8 cellular contexts compared by ENCODE assay signal in the genomic region with DNA sequence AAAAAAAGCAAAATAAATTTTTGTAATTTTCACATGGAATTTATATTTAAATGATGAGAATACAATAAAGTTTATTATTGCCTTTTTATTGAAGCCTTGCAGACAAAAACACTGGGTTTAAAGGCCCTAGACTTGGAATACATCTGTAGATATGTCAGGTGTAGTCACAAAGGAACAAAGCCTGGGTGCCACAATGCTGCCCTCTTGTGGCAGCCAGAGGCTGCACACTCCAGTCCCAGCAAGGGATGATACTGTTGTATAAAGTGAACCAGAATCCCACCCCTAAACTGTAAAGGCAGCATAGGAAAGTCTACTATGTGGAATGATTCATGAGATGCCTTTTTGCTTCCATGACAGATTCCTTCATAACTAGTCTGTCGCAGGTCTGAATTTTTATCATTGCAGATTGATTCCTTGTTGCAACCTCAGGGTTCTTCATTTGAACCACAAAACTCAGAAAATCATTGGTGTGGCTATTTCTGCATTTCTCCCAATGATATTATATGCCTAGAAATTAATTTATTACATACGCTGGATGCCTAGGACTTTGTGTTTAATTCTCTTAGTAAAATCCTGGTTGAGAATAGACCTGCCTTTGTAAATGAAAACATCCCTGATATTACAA. TPM values are rescaled to one million over a fixed set of nuclear protein-coding genes. Genes with fewer than 3 reads are reported as not detected.
DNase-seq lines count a peak whose midpoint lies in the region; TF ChIP-seq lines count a peak whose summit lies in the region.

No MANE protein-coding gene starts in this region.

- no peak overlapping the region for H3K4me3 Mint-ChIP-seq in H9

- H2BK12ac ChIP-seq in H9 (ENCODE audit: insufficient read length, low read depth, low read length): no peak overlapping the region

- no peaks in the 10 kb centered on the region for H3K4me1 ChIP-seq in H9 (ENCODE audit: insufficient read depth, low read length)
- no peaks in the 10 kb centered on the region for H3K4me1 ChIP-seq in adrenal gland (replicated peaks in 1 of 2)
- no peaks in the 10 kb centered on the region for H3K4me1 ChIP-seq in right atrium auricular region

- no peak overlapping the region for H3K4ac ChIP-seq in H9 (ENCODE audit: low read depth, low read length)

- intact Hi-C loops in adrenal gland (cut with DNase I): loop anchor here in 1 of 2 donors (10.0 kb wide), 2 partner anchors 107 to 327 kb away; a partner anchor contains a TSS

- no peaks in the 10 kb centered on the region for H3K9me3 ChIP-seq in H9 (ENCODE audit: control insufficient read depth, low read depth, low read length)
- H3K9me3 ChIP-seq in adrenal gland (replicated peaks in 1 of 3): no peaks in the 10 kb centered on the region
- no peaks in the 10 kb centered on the region for H3K9me3 ChIP-seq in right atrium auricular region

- no peak for TF ChIP-seq POLR2A in adrenal gland (IDR thresholded peaks at IDR 0.05)

- H2BK5ac ChIP-seq in H9 (ENCODE audit: insufficient read length, low read length): no peak overlapping the region

- H3K79me1 ChIP-seq in H9 (ENCODE audit: insufficient read depth, low read depth, low read length, poor library complexity, severe bottlenecking): no peaks in the 10 kb centered on the region

- H2AK5ac ChIP-seq in H9 (ENCODE audit: insufficient read length, low read length): no peak overlapping the region

- no peak overlapping the region for H3K9ac ChIP-seq in H9 (ENCODE audit: extremely low read depth, insufficient read length, low read length)

- H3K23ac ChIP-seq in H9 (ENCODE audit: insufficient read length, low read depth, low read length): no peak overlapping the region

- H3K4me2 ChIP-seq in H9 (ENCODE audit: insufficient read depth, insufficient read length, low read length): no peak overlapping the region

- no CpG with 5 or more reads among the region's 2 CpGs for WGBS in H9 (ENCODE audit: extremely low coverage, insufficient read length, low lambda C conversion rate)
- 19 to 47% (median 26%) methylated on average over 2 of the region's 2 CpGs for WGBS in adrenal gland, 4 donors

- H3K9me3 Mint-ChIP-seq in H9: no peaks in the 10 kb centered on the region

- no peak overlapping the region for H3K18ac ChIP-seq in H9 (ENCODE audit: insufficient read length, low read depth, low read length)

- H3K27ac ChIP-seq in H9 (ENCODE audit: insufficient read length, low read depth, low read length): no peak overlapping the region
- no peak overlapping the region for H3K27ac ChIP-seq in adrenal gland
- no peak overlapping the region for H3K27ac ChIP-seq in right atrium auricular region

- H4K91ac ChIP-seq in H9 (ENCODE audit: insufficient read length, low read depth, low read length): no peak overlapping the region

- H3K23me2 ChIP-seq in H9 (ENCODE audit: insufficient read length, low read depth, low read length, poor library complexity, severe bottlenecking): peaks cover 3% of the 10 kb centered on the region

- no peak overlapping the region for H4K5ac ChIP-seq in H9 (ENCODE audit: insufficient read length, low read depth, low read length)

- no peak overlapping the region for H3T11ph ChIP-seq in H9 (ENCODE audit: low read length)

- no peak overlapping the region for H3K56ac ChIP-seq in H9 (ENCODE audit: insufficient read length, low read depth, low read length)

- H4K8ac ChIP-seq in H9 (replicated peaks; ENCODE audit: insufficient read length, low read depth, low read length): no peak overlapping the region

- DNase-seq in H9 (peak; percentile 74), M059J (ENCODE audit: low read depth) (peak; percentile 69), SW480 (ENCODE audit: low spot score) (peak; percentile 36), adrenal gland (peak; percentile 25 to 80 (median 58)), right atrium auricular region (ENCODE audit: low spot score) (no peak), skeletal muscle cell (ENCODE audit: low read depth) (peak; percentile 9), amniotic stem cell (lab: John Stamatoyannopoulos, UW) (no peak)

- H4K20me1 ChIP-seq in H9 (ENCODE audit: control insufficient read depth, insufficient read depth, insufficient read length): no peaks in the 10 kb centered on the region

- H3K36me3 ChIP-seq in adrenal gland (replicated peaks in 1 of 2): no peaks in the 10 kb centered on the region
- no peaks in the 10 kb centered on the region for H3K36me3 ChIP-seq in right atrium auricular region

- H2BK20ac ChIP-seq in H9 (ENCODE audit: low read depth, low read length, poor library complexity, severe bottlenecking): no peak overlapping the region

- H3K27me3 ChIP-seq in H9 (ENCODE audit: insufficient read depth, low read length) (no peaks in the 10 kb centered on the region), adrenal gland (no peaks in the 10 kb centered on the region), right atrium auricular region (no peaks in the 10 kb centered on the region)

- H3K14ac ChIP-seq in H9 (ENCODE audit: insufficient read depth, low read length): no peak overlapping the region

- no peaks in the 10 kb centered on the region; the same call in 1 of the 2 replicates for H3K27me3 Mint-ChIP-seq in H9 (ENCODE audit: low read depth)

- peak; percentile 94 for TF ChIP-seq CTCF in GM12801 (IDR thresholded peaks at IDR 0.05; ENCODE audit: extremely low read depth, insufficient read length)
- peak; percentile 99 for TF ChIP-seq CTCF in H9 (conservative IDR thresholded peaks at IDR 0.05)
- peak; percentile 85 to 98 (median 92) for TF ChIP-seq CTCF in adrenal gland (IDR thresholded peaks at IDR 0.05)
- peak; percentile 95 to 97 for TF ChIP-seq CTCF in right atrium auricular region (IDR thresholded peaks at IDR 0.05)

- peak overlapping the region in 1 of 3 experiments; percentile 3; a peak in 1 of 7 replicates for H3K27ac Mint-ChIP-seq in H9

- H3K36me3 Mint-ChIP-seq in H9 (ENCODE audit: insufficient read depth in 1 of 3, low read depth in 3 of 3): peaks cover 3 to 4% (median 4%) of the 10 kb centered on the region in 3 experiments; a peak in 2 of 7 replicates

- H3K4me3 ChIP-seq in adrenal gland: no peak overlapping the region
- H3K4me3 ChIP-seq in right atrium auricular region: no peak overlapping the region
- no peak overlapping the region for H3K4me3 ChIP-seq in skeletal muscle cell (ENCODE audit: low read depth, low read length)

- no peak overlapping the region for H2AFZ ChIP-seq in H9 (ENCODE audit: low read length)

- peaks cover 10 to 15% of the 10 kb centered on the region in 2 experiments for H3K4me1 Mint-ChIP-seq in H9

- H3K79me2 ChIP-seq in H9 (ENCODE audit: insufficient read depth, low read length): no peaks in the 10 kb centered on the region

- no peak overlapping the region for H2BK120ac ChIP-seq in H9 (ENCODE audit: low read depth, low read length, poor library complexity, severe bottlenecking)

- no peak overlapping the region for H2BK15ac ChIP-seq in H9 (ENCODE audit: low read depth, low read length)

RNA-seq across cellular contexts. Expression of a gene that starts 37.0 kb away (rescaled TPM):
- 0.20 TPM in 2 replicates for total RNA-seq in H9 (2021)
- total RNA-seq in M059J (2014; rRNA removed; shearing (Covaris generic)): 0.20 and 0.44 TPM in 2 replicates
- total RNA-seq in adrenal gland: under 1 TPM in 5 of 8 donors, not detected in 3; under 0.01 to 0.43 (median 0.19) TPM
- under 1 TPM; 0.07 to 0.13 (median 0.08) TPM for polyA plus RNA-seq in adrenal gland
- under 1 TPM in 1 of 2 donors, not detected in 1; 0.16 TPM for total RNA-seq in right atrium auricular region

RNA-seq across cellular contexts. Expression of a gene that starts 53.7 kb away (rescaled TPM):
- total RNA-seq in H9 (2021) (104 and 107 TPM in 2 replicates), adrenal gland (100 to 1,000 TPM; 110 to 188 (median 123) TPM), right atrium auricular region (100 to 1,000 TPM in 1 of 2 donors, 10 to 100 TPM in 1; 93.5 to 100 TPM)
- total RNA-seq in M059J (2014; rRNA removed; shearing (Covaris generic)): 176 and 207 TPM in 2 replicates
- polyA plus RNA-seq in adrenal gland: 100 to 1,000 TPM in 1 of 3 donors, 10 to 100 TPM in 2; 74.3 to 210 (median 93.7) TPM

Comparison
In these comparisons a context has a peak if more than half of its experiments do, and no peak if none do; other contexts are left out.
1. DNase-seq: peak in H9 (single experiment), M059J (single experiment), SW480 (single experiment), adrenal gland (7 of 7) and skeletal muscle cell (single experiment); none in right atrium auricular region (single experiment) and amniotic stem cell (single experiment).
2. Peak in every context shown above with its lines, with median percentiles within 50 percentile points of each other: CTCF ChIP-seq.